Comparison of ENCODE assay signal across 8 cellular contexts in the genomic region with DNA sequence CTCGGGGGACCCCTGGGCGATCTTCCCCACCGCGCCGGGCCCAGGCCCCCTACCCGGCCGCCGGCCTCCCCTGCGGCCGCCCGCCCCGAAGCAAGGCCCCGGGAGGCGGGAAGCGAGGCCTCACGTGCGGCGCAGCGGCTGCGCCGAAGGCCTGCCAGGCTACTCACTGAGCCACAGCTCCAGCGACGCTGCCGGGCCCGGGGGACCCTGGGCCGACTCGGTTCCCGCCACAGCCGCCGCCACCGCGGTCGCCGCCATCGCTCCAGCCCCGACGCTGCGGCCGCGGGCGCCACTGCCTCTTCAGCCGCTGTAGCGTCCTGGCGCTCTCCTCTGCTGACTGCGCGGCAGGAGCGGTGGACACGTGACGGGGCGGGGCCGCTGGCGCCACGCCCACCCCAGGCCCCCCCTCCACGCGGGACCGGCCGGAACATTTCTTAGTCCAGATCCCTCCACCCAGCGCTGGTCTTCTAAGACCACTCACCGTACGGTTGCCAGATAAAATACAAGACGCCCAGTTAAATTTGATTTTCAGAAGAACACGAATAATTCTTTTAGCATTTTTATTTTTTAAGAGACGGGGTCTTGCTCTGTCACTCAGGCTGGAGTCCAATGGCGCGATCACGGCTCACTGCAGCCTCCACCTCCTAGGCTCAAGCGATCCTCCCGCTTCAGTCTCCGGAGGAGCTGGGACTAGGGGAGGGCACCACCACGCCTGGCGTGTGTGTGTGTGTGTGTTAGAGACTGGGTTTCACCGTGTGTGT. TPM values are rescaled to one million over a fixed set of nuclear protein-coding genes. Genes with fewer than 3 reads are reported as not detected.
DNase-seq lines count a peak whose midpoint lies in the region; ATAC-seq and TF ChIP-seq lines count a peak whose summit lies in the region.

A gene with protein sequence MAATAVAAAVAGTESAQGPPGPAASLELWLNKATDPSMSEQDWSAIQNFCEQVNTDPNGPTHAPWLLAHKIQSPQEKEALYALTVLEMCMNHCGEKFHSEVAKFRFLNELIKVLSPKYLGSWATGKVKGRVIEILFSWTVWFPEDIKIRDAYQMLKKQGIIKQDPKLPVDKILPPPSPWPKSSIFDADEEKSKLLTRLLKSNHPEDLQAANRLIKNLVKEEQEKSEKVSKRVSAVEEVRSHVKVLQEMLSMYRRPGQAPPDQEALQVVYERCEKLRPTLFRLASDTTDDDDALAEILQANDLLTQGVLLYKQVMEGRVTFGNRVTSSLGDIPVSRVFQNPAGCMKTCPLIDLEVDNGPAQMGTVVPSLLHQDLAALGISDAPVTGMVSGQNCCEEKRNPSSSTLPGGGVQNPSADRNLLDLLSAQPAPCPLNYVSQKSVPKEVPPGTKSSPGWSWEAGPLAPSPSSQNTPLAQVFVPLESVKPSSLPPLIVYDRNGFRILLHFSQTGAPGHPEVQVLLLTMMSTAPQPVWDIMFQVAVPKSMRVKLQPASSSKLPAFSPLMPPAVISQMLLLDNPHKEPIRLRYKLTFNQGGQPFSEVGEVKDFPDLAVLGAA (minus strand): TSS at position 341 of the 761 bp plus-strand sequence. CDS start 83 bp downstream, at position 258.

- peak within 1 kb of the TSS; percentile 78 to 92 (median 88) for H3K4me3 ChIP-seq in BLaER1 treated with 17β-estradiol and CSF1 and Interleukin-3, amounts not matched to agents 10 nM and 100 nM
- H3K4me3 ChIP-seq in ectodermal cell (ENCODE audit: insufficient read depth, low read depth, low read length) (peak within 1 kb of the TSS; percentile 77), lung (peak within 1 kb of the TSS; percentile 87)

- no peaks in the 10 kb centered on the region for H3K9me3 Mint-ChIP-seq in activated CD8-positive, alpha-beta T cell treated with anti-CD3 and anti-CD28 coated beads for 36 hours

- H3K27ac Mint-ChIP-seq in activated CD8-positive, alpha-beta T cell treated with anti-CD3 and anti-CD28 coated beads for 36 hours = peak within 1 kb of the TSS; percentile 86

- no peak for TF ChIP-seq CTCF in activated CD8-positive, alpha-beta T cell treated with anti-CD3 and anti-CD28 coated beads for 36 hours (IDR thresholded peaks at IDR 0.05)
- TF ChIP-seq CTCF in lung (IDR thresholded peaks at IDR 0.05; ENCODE audit: control extremely low read depth, extremely low read depth) = no peak

- H3K4me3 Mint-ChIP-seq in activated CD8-positive, alpha-beta T cell treated with anti-CD3 and anti-CD28 coated beads for 36 hours = peak within 1 kb of the TSS; percentile 92

- POLR2A ChIA-PET in activated CD8-positive, alpha-beta T cell treated with anti-CD3 and anti-CD28 coated beads for 36 hours (lab: Charles Lee) = interaction anchor here (0.5 to 2.8 kb wide), 6 partner anchors 10 to 1859 kb away, joined by 3 to 11 read pairs (median 4); partner anchors contain the start of genes COG7, EARS2 and UBFD1

- peaks cover 43% of the 10 kb centered on the region for H3K4me1 Mint-ChIP-seq in activated CD8-positive, alpha-beta T cell treated with anti-CD3 and anti-CD28 coated beads for 36 hours (ENCODE audit: low read depth)

- peaks cover 33% of the 10 kb centered on the region for H3K36me3 Mint-ChIP-seq in activated CD8-positive, alpha-beta T cell treated with anti-CD3 and anti-CD28 coated beads for 36 hours (ENCODE audit: low read depth)

- H4K20me1 ChIP-seq in BLaER1 treated with 17β-estradiol and CSF1 and Interleukin-3, amounts not matched to agents 10 nM and 100 nM = peaks cover 42 to 45% (median 44%) of the 10 kb centered on the region in 11 experiments

- peak within 1 kb of the TSS; percentile 78 to 99 (median 94) for H3K27ac ChIP-seq in BLaER1 treated with 17β-estradiol and CSF1 and Interleukin-3, amounts not matched to agents 10 nM and 100 nM
- H3K27ac ChIP-seq in ectodermal cell (ENCODE audit: insufficient read depth, low read depth, low read length, poor library complexity, severe bottlenecking) (peak within 1 kb of the TSS; percentile 77), lung (ENCODE audit: low read depth in 1 of 2, low read length in 1 of 2) (peak within 1 kb of the TSS; percentile 91 to 92)

- WGBS in ectodermal cell, 2 experiments = 6 to 7% methylated on average over 72 of the region's 72 CpGs
- 1% methylated on average over 41 to 72 of the region's 72 CpGs for WGBS in lung, 2 donors

- H3K27me3 Mint-ChIP-seq in activated CD8-positive, alpha-beta T cell treated with anti-CD3 and anti-CD28 coated beads for 36 hours = no peaks in the 10 kb centered on the region

- ATAC-seq in GM19328 (IDR thresholded peaks at IDR 0.05; ENCODE audit: unreplicated experiment) = peak; percentile 70
- peak; percentile 74 for ATAC-seq in HG03521 (IDR thresholded peaks at IDR 0.05; ENCODE audit: unreplicated experiment)
- peak; percentile 83 for ATAC-seq in activated CD8-positive, alpha-beta T cell treated with anti-CD3 and anti-CD28 coated beads for 36 hours
- ATAC-seq in lung (ENCODE audit: insufficient read depth, low FRiP score) = peak; percentile 92

- peaks cover 48 to 68% (median 59%) of the 10 kb centered on the region in 10 experiments for H3K4me1 ChIP-seq in BLaER1 treated with 17β-estradiol and CSF1 and Interleukin-3, amounts not matched to agents 10 nM and 100 nM
- H3K4me1 ChIP-seq in ectodermal cell (ENCODE audit: control insufficient read depth, insufficient read depth, low read length) (peaks cover 20% of the 10 kb centered on the region), lung (ENCODE audit: control insufficient read depth in 2 of 2, insufficient read depth in 2 of 2, low read length in 2 of 2) (peaks cover 4 to 14% of the 10 kb centered on the region in 2 donors)

- intact Hi-C loops in activated CD8-positive, alpha-beta T cell treated with anti-CD3 and anti-CD28 coated beads for 36 hours (cut with micrococcal nuclease) = no loop called here

- DNase-seq in NCI-H82 treated with DMSO at 0.1 percent for 48 hours (lab: John Stamatoyannopoulos, UW; ENCODE audit: unreplicated experiment) (peak; percentile 67), lung (ENCODE audit: low spot score) (peak; percentile 83)
- DNase-seq in activated CD8-positive, alpha-beta T cell treated with anti-CD3 and anti-CD28 coated beads for 36 hours = peak; percentile 77
- DNase-seq in stimulated activated CD4-positive, alpha-beta T cell treated with anti-CD3 and anti-CD28 coated beads, TNF-alpha, amount 100 ng/mL, for 1 hour (ENCODE audit: low read depth in 3 of 3, low spot score in 1 of 3) = peak; percentile 47 to 75 (median 51)

- no peaks in the 10 kb centered on the region for H3K9me3 ChIP-seq in BLaER1 treated with 17β-estradiol and CSF1 and Interleukin-3, amounts not matched to agents 10 nM and 100 nM (replicated peaks in 1 of 11)
- H3K9me3 ChIP-seq in ectodermal cell (ENCODE audit: control insufficient read depth, low read length) (no peaks in the 10 kb centered on the region), lung (ENCODE audit: control insufficient read depth in 2 of 2, insufficient read depth in 1 of 2, low read length in 1 of 2) (no peaks in the 10 kb centered on the region)

- CTCF ChIA-PET in activated CD8-positive, alpha-beta T cell treated with anti-CD3 and anti-CD28 coated beads for 36 hours (lab: Charles Lee) = no interaction called here

- H3K27me3 ChIP-seq in BLaER1 treated with 17β-estradiol and CSF1 and Interleukin-3, amounts not matched to agents 10 nM and 100 nM = no peaks in the 10 kb centered on the region
- H3K27me3 ChIP-seq in ectodermal cell (ENCODE audit: control insufficient read depth, insufficient read depth, low read length, poor library complexity, severe bottlenecking) = no peaks in the 10 kb centered on the region
- H3K27me3 ChIP-seq in lung (ENCODE audit: control insufficient read depth, insufficient read depth) = no peaks in the 10 kb centered on the region

- peaks cover 0 to 38% (median 21%) of the 10 kb centered on the region in 11 experiments; a peak in 14 of 22 replicates for H3K36me3 ChIP-seq in BLaER1 treated with 17β-estradiol and CSF1 and Interleukin-3, amounts not matched to agents 10 nM and 100 nM
- H3K36me3 ChIP-seq in ectodermal cell (ENCODE audit: control insufficient read depth, insufficient read depth, low read length) (no peaks in the 10 kb centered on the region), lung (ENCODE audit: control insufficient read depth in 2 of 2, insufficient read depth in 2 of 2, low read length in 2 of 2) (no peaks in the 10 kb centered on the region)

- peak within 1 kb of the TSS; percentile 89 to 97 (median 96) for H3K4me2 ChIP-seq in BLaER1 treated with 17β-estradiol and CSF1 and Interleukin-3, amounts not matched to agents 10 nM and 100 nM

- H3K9ac ChIP-seq in BLaER1 treated with 17β-estradiol and CSF1 and Interleukin-3, amounts not matched to agents 10 nM and 100 nM = peak within 1 kb of the TSS; percentile 89 to 99 (median 96)

RNA-seq across cellular contexts. Expression of the gene that starts here (rescaled TPM):
- 10 to 100 TPM; 91.0 to 96.9 TPM for total RNA-seq in activated CD8-positive, alpha-beta T cell treated with anti-CD3 and anti-CD28 coated beads for 36 hours
- polyA plus RNA-seq in ectodermal cell (2013, experiment 1 of 4) = 152 TPM
- polyA plus RNA-seq in ectodermal cell (2013, experiment 2 of 4) = 163 TPM
- 92.5 TPM for polyA plus RNA-seq in ectodermal cell (2013, experiment 3 of 4)
- polyA plus RNA-seq in ectodermal cell (2013, experiment 4 of 4) = 107 TPM
- 100 to 1,000 TPM in 1 of 2 donors, 10 to 100 TPM in 1; 88.5 to 118 TPM for total RNA-seq in lung
- polyA plus RNA-seq in lung = 10 to 100 TPM; 29.4 to 39.3 TPM

Comparison
In these comparisons a context has a peak if more than half of its experiments do, and no peak if none do; other contexts are left out.
1. Peak in every context shown above with its lines: DNase-seq, ATAC-seq, H3K4me3 ChIP-seq and H3K27ac ChIP-seq.